25 cellular contexts compared by ENCODE assay signal in the genomic region with DNA sequence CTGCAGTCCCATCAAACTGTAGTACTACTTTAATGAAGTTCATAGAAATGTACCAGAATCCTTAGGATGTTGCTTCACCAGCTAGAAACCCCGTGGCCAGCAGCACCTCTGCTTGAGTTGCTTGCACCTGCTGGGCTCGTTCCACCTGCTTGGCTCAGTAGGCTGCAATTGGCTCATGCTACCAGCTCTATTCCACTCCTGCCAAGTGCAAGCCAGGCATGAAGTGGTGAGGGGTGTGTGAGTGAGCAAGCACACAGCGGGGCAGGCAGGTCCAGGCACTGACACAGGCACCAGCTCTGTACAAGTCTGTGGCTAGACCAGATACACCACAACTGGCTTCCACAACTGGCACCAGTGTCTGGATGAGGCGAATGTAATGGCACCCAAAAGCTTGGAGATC.
"Had no signal": no experiment of that assay in that cellular context is flagged by ENCODE, and none has a peak within 500 bp of the region (broad histone marks: within the 10 kb centered on the region; RNA-seq: fewer than 3 reads in every experiment).

No MANE protein-coding gene starts in this region.

- H3K4me3 Mint-ChIP-seq: mesothelial cell of epicardium; natural killer cell; nephron progenitor cell; neural progenitor cell; stimulated activated memory B cell treated with anti-CD40 and anti-IgM and Interleukin-4, amounts not matched to agents 10 μg/mL and 1 μg/mL and 100 μg/mL, for 72 hours; type B pancreatic cell had no signal

- H3K4me1 Mint-ChIP-seq: mesothelial cell of epicardium, naive B cell, natural killer cell, nephron progenitor cell, neural progenitor cell had no signal

- H3K4me3 ChIP-seq: hepatocyte, left ventricle myocardium inferior, lung, neural progenitor cell, ovary, right atrium auricular region, right lobe of liver, skin epidermis, suprapubic skin, thoracic aorta, tibial artery, vagina had no signal

- H3K27ac Mint-ChIP-seq: mesothelial cell of epicardium; naive B cell; natural killer cell; nephron progenitor cell; neural progenitor cell; progenitor cell of endocrine pancreas; stimulated activated memory B cell treated with anti-CD40 and anti-IgM and Interleukin-4, amounts not matched to agents 10 μg/mL and 1 μg/mL and 100 μg/mL, for 72 hours; type B pancreatic cell had no signal

- H3K27me3 Mint-ChIP-seq: naive B cell; progenitor cell of endocrine pancreas; stimulated activated memory B cell treated with anti-CD40 and anti-IgM and Interleukin-4, amounts not matched to agents 10 μg/mL and 1 μg/mL and 100 μg/mL, for 72 hours; type B pancreatic cell had no signal

- H3K79me2 ChIP-seq: hepatocyte had no signal

- H3K4me2 ChIP-seq: hepatocyte, neural progenitor cell had no signal

- H3K9me3 Mint-ChIP-seq: nephron progenitor cell; neural progenitor cell; stimulated activated memory B cell treated with anti-CD40 and anti-IgM and Interleukin-4, amounts not matched to agents 10 μg/mL and 1 μg/mL and 100 μg/mL, for 72 hours; type B pancreatic cell had no signal

- H3K9ac ChIP-seq: neural progenitor cell had no signal

- DNase-seq: left ventricle myocardium inferior; mesendoderm; naive B cell; natural killer cell; nephron progenitor cell; ovary; right lobe of liver; stimulated activated CD4-positive, alpha-beta T cell treated with anti-CD3 and anti-CD28 coated beads, Interleukin-1b, Interleukin-23, amount 100 ng/mL, for 48 hours; stimulated activated CD4-positive, alpha-beta T cell treated with anti-CD3 and anti-CD28 coated beads, Interleukin-2, amount 100 ng/mL, for 48 hours; stimulated activated CD4-positive, alpha-beta T cell treated with anti-CD3 and anti-CD28 coated beads, Interleukin-4, amount 100 ng/mL, for 4 hours; stimulated activated CD8-positive, alpha-beta memory T cell treated with anti-CD3 and anti-CD28 coated beads, Interleukin-4, amount 100 ng/mL, for 48 hours; stimulated activated naive CD4-positive, alpha-beta T cell treated with Interleukin-2 at 50 U/mL for 16 hours; tibial artery had no signal

- H3K36me3 ChIP-seq: left ventricle myocardium inferior, neural progenitor cell, ovary, right atrium auricular region, right lobe of liver, suprapubic skin, thoracic aorta, tibial artery, vagina had no signal

- H3K27ac ChIP-seq: hepatocyte, left ventricle myocardium inferior, neural progenitor cell, ovary, right atrium auricular region, right lobe of liver, skin epidermis, suprapubic skin, thoracic aorta, tibial artery, vagina had no signal

- ATAC-seq: natural killer cell; right lobe of liver; stimulated activated memory B cell treated with anti-CD40 and anti-IgM and Interleukin-4, amounts not matched to agents 10 μg/mL and 1 μg/mL and 100 μg/mL, for 72 hours had no signal

- H3K27me3 ChIP-seq: hepatocyte, neural progenitor cell, ovary, right atrium auricular region, right lobe of liver, suprapubic skin, tibial artery, vagina had no signal

- H3K4me1 ChIP-seq: left ventricle myocardium inferior, neural progenitor cell, right atrium auricular region, right lobe of liver, suprapubic skin, tibial artery, vagina had no signal

- H2AFZ ChIP-seq: hepatocyte, neural progenitor cell had no signal

- H3K9me3 ChIP-seq: ovary, right lobe of liver, vagina had no signal

- H3K36me3 Mint-ChIP-seq: mesothelial cell of epicardium; naive B cell; natural killer cell; neural progenitor cell; stimulated activated memory B cell treated with anti-CD40 and anti-IgM and Interleukin-4, amounts not matched to agents 10 μg/mL and 1 μg/mL and 100 μg/mL, for 72 hours; type B pancreatic cell had no signal
